ENCODE assay signal across 8 cellular contexts in the genomic region with DNA sequence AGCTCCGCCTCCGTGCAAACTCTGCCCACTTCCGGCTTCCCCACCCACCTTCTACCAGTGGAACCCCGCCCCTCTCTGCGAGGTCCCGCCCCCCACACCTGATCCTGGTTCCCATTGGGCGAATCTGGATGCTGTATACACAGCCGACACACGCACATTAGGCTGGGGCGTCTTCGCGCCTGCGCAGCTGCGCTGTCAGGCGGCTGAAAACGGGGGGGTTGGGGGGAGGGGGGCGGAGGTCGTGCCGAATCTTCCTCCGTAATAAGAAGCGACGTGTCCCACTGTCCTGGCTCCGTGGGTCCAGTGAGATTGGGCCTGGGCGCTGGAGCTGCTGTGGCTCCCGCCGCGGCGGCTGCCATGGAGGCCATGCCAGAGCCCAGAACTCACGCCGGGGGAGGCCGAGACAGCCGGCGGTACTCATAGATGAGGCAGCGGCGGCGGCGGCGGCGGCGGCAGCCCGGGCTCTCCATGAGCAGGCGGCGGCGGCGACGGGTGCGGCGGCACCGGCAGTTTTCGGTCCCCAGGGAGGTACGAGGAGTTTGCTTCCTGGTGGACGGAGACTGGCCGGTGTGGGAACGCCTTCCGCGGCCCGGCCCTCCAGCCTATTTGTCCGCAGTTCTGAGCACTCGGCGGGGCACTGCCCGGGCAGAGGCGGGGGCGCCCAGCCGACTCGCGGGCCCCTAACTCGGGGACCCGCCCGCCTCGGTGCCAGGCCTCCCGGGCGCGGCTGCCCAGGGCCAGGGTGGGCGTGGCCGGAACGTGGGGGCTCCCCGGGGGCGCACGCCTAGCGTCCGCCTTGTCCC.
DNase-seq lines count a peak whose midpoint lies in the region; ATAC-seq, FAIRE-seq and TF ChIP-seq lines count a peak whose summit lies in the region.

No MANE protein-coding gene starts in this region.

- ATAC-seq in HG03064 (IDR thresholded peaks at IDR 0.05; ENCODE audit: low read depth, unreplicated experiment) (peak; percentile 92), body of pancreas (peak; percentile 99)

- H3K4me1 ChIP-seq in body of pancreas (peaks cover 6% of the 10 kb centered on the region), sigmoid colon (peaks cover 0 to 53% (median 34%) of the 10 kb centered on the region in 4 donors)

- peak overlapping the region; percentile 95 to 100 (median 98) for H3K27ac ChIP-seq in body of pancreas
- H3K27ac ChIP-seq in sigmoid colon: peak overlapping the region; percentile 99 to 100 (median 99)

- intact Hi-C loops in body of pancreas (cut with DNase I) (no loop called here), sigmoid colon (cut with DNase I) (loop anchor here (2.0 kb wide), 3 partner anchors 64 to 238 kb away; partner anchors contain the start of genes FANCM, FKBP3, KLHL28 and PRPF39)

- peak overlapping the region; percentile 78 to 87 for H3K4me3 ChIP-seq in body of pancreas
- H3K4me3 ChIP-seq in sigmoid colon: peak overlapping the region; percentile 82 to 95 (median 87)

- no peaks in the 10 kb centered on the region for H3K36me3 ChIP-seq in body of pancreas (replicated peaks in 1 of 2; ENCODE audit: insufficient read depth in 1 of 2, low read depth in 2 of 2)
- H3K36me3 ChIP-seq in sigmoid colon: peaks cover 0 to 8% (median 0%) of the 10 kb centered on the region in 4 donors

- TF ChIP-seq POLR2A in GM18526 (IDR thresholded peaks at IDR 0.05; ENCODE audit: extremely low read depth, insufficient read length): peak; percentile 58
- peak; percentile 67 to 82 (median 79) for TF ChIP-seq POLR2A in body of pancreas (IDR thresholded peaks at IDR 0.05)
- peak; percentile 66 to 75 for TF ChIP-seq POLR2A in sigmoid colon (IDR thresholded peaks at IDR 0.05)

- H3K27me3 ChIP-seq in body of pancreas (no peaks in the 10 kb centered on the region), sigmoid colon (no peaks in the 10 kb centered on the region)

- TF ChIP-seq CTCF in body of pancreas (IDR thresholded peaks at IDR 0.05) (peak in 1 of 7 experiments; percentile 0), sigmoid colon (IDR thresholded peaks at IDR 0.05) (no peak)

- no peak for TF ChIP-seq EP300 in sigmoid colon (IDR thresholded peaks at IDR 0.05)

- H3K9me3 ChIP-seq in body of pancreas: no peaks in the 10 kb centered on the region
- H3K9me3 ChIP-seq in sigmoid colon: no peaks in the 10 kb centered on the region

- FAIRE-seq in TTC549 (lab: Jason Lieb, UNC): peak; percentile 82

- WGBS in body of pancreas, 2 donors: 0% methylated on average over 6 to 81 of the region's 81 CpGs
- 0% methylated on average over 81 of the region's 81 CpGs for WGBS in sigmoid colon, 2 donors

- DNase-seq in A172 (ENCODE audit: low spot score): peak; percentile 87
- DNase-seq in NCI-H2107 (lab: John Stamatoyannopoulos, UW): peak; percentile 93
- peak; percentile 99 to 100 (median 99) for DNase-seq in body of pancreas
- DNase-seq in iPS DF 4.7 (ENCODE audit: extremely low read depth, low spot score): peak; percentile 80
- peak; percentile 99 for DNase-seq in sigmoid colon

Comparison
In these comparisons a context has a peak if more than half of its experiments do, and no peak if none do; other contexts are left out.
1. Peak in every context shown above with its lines: DNase-seq, ATAC-seq, H3K4me3 ChIP-seq and H3K27ac ChIP-seq.